ENCODE assay signal across 8 cellular contexts in the genomic region with DNA sequence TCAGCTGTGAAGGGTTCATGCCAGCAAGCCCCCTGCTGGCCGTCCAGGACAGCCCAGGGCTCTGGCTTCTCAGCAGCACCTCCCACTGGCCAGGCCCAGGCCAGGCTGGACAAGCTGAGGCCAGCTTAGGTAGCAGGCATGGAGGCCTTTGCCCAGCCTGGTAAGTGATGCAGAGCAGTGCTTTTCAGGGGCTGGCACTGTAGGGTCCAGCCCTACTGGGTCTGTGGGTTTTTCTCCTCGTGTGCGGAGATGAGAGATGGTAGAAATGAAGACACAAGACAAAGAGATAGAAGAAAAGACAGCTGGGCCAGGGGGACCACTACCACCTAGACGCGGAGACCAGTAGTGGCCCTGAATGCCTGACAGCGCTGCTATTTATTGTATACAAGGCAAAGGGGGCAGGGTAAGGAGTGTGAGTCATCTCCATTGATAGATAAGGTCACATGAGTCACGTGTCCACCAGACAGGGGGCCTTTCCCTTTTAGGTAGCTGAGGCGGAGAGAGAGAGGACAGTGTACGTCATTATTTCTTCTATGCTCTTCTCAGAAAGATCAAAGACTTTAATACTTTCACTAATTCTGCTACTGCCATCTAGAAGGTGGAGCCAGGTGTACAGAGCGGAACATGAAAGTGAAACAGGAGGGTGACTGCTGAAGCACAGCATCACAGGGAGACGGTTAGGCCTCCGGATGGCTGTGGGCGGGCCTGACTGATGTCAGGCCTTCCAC. TPM values are rescaled to one million over a fixed set of nuclear protein-coding genes. Genes with fewer than 3 reads are reported as not detected.
A peak's percentile ranks its signal among the peaks of the same experiment; 100 is the strongest.
DNase-seq lines count a peak whose midpoint lies in the region; ATAC-seq and TF ChIP-seq lines count a peak whose summit lies in the region.
"Not testable (repeated sequence)": the region's sequence is repeated elsewhere in the genome, so short reads cannot be mapped to it uniquely, and the experiment has no call there.

No MANE protein-coding gene starts in this region.

- H3K4me2 ChIP-seq in GM23338, result not testable (repeated sequence)
- peak overlapping the region; percentile 32 for H3K4me2 ChIP-seq in KMS-11

- not testable (repeated sequence) for H3K9me2 ChIP-seq in GM23338 (ENCODE audit: insufficient read depth)

- H3K4me1 ChIP-seq in GM23338 (ENCODE audit: insufficient read depth), result not testable (repeated sequence)
- peaks cover 43% of the 10 kb centered on the region for H3K4me1 ChIP-seq in KMS-11 (ENCODE audit: low read depth, poor library complexity, severe bottlenecking)

- H3K4me1 Mint-ChIP-seq in GM23338, result not testable (repeated sequence)
- peaks cover 23% of the 10 kb centered on the region for H3K4me1 Mint-ChIP-seq in T-helper 2 cell treated with Interferon-gamma antibody and Interleukin-4, amounts not matched to agents 5 μg/mL and 100 μg/mL, for 36 hours (ENCODE audit: low read depth)
- H3K4me1 Mint-ChIP-seq in stimulated activated memory B cell treated with anti-CD40 and anti-IgM and Interleukin-4, amounts not matched to agents 10 μg/mL and 1 μg/mL and 100 μg/mL, for 72 hours, result peaks cover 37% of the 10 kb centered on the region

- not testable (repeated sequence) for H3K79me2 ChIP-seq in GM23338 (replicated peaks; ENCODE audit: insufficient read depth)
- peaks cover 19% of the 10 kb centered on the region; the same call in 1 of the 2 replicates for H3K79me2 ChIP-seq in KMS-11 (ENCODE audit: insufficient read depth, low read depth)

- peak; percentile 44 for TF ChIP-seq CTCF in GM12864 (IDR thresholded peaks at IDR 0.05; ENCODE audit: low read depth, low read length, missing control alignments)
- TF ChIP-seq CTCF in GM23338 (conservative IDR thresholded peaks at IDR 0.05; ENCODE audit: low read depth in 2 of 2), result peak; percentile 53 to 59
- peak; percentile 73 for TF ChIP-seq CTCF in KMS-11 (conservative IDR thresholded peaks at IDR 0.05; ENCODE audit: low read depth, low read length)
- peak; percentile 40 for TF ChIP-seq CTCF in fibroblast of the aortic adventitia (IDR thresholded peaks at IDR 0.05; ENCODE audit: insufficient read depth, low read length)

- H3K36me3 ChIP-seq in GM23338 (ENCODE audit: insufficient read depth), result peaks cover 35% of the 10 kb centered on the region
- peaks cover 10% of the 10 kb centered on the region for H3K36me3 ChIP-seq in KMS-11 (ENCODE audit: insufficient read depth)

- not testable (repeated sequence) for H3K27me3 Mint-ChIP-seq in GM23338 (ENCODE audit: insufficient read depth, low read depth, poor library complexity); T-helper 2 cell treated with Interferon-gamma antibody and Interleukin-4, amounts not matched to agents 5 μg/mL and 100 μg/mL, for 36 hours (ENCODE audit: low read depth); stimulated activated memory B cell treated with anti-CD40 and anti-IgM and Interleukin-4, amounts not matched to agents 10 μg/mL and 1 μg/mL and 100 μg/mL, for 72 hours

- H3K4me3 Mint-ChIP-seq in GM23338, result not testable (repeated sequence)
- peak overlapping the region; percentile 69 for H3K4me3 Mint-ChIP-seq in T-helper 2 cell treated with Interferon-gamma antibody and Interleukin-4, amounts not matched to agents 5 μg/mL and 100 μg/mL, for 36 hours
- H3K4me3 Mint-ChIP-seq in stimulated activated memory B cell treated with anti-CD40 and anti-IgM and Interleukin-4, amounts not matched to agents 10 μg/mL and 1 μg/mL and 100 μg/mL, for 72 hours, result peak overlapping the region; percentile 77

- not testable (repeated sequence) for H3K27ac Mint-ChIP-seq in GM23338
- peak overlapping the region; percentile 92 for H3K27ac Mint-ChIP-seq in T-helper 2 cell treated with Interferon-gamma antibody and Interleukin-4, amounts not matched to agents 5 μg/mL and 100 μg/mL, for 36 hours
- peak overlapping the region; percentile 93 for H3K27ac Mint-ChIP-seq in stimulated activated memory B cell treated with anti-CD40 and anti-IgM and Interleukin-4, amounts not matched to agents 10 μg/mL and 1 μg/mL and 100 μg/mL, for 72 hours

- H3K27ac ChIP-seq in GM23338 (ENCODE audit: low read depth), result not testable (repeated sequence)
- H3K27ac ChIP-seq in KMS-11, result peak overlapping the region; percentile 55

- H2AFZ ChIP-seq in GM23338; KMS-11 (ENCODE audit: low read depth): not testable (repeated sequence)

- H4K20me1 ChIP-seq in GM23338 (replicated peaks; ENCODE audit: insufficient read depth), result peaks cover 28% of the 10 kb centered on the region
- peaks cover 11% of the 10 kb centered on the region; the same call in 1 of the 2 replicates for H4K20me1 ChIP-seq in KMS-11 (ENCODE audit: insufficient read depth)

- DNase-seq in GM12864 (ENCODE audit: low read depth) (peak; percentile 88), GM23338 (ENCODE audit: low spot score) (peak; percentile 30), fibroblast of the aortic adventitia (ENCODE audit: low read depth) (peak; percentile 65), non-pigmented ciliary epithelial cell (ENCODE audit: low read depth) (peak; percentile 32)
- peak; percentile 84 for DNase-seq in T-helper 2 cell treated with Interferon-gamma antibody and Interleukin-4, amounts not matched to agents 5 μg/mL and 100 μg/mL, for 36 hours (ENCODE audit: low spot score)
- DNase-seq in activated naive CD4-positive, alpha-beta T cell (lab: John Stamatoyannopoulos, UW), result peak; percentile 29 to 54 (median 37)

- not testable (repeated sequence) for H3K9me3 Mint-ChIP-seq in GM23338; T-helper 2 cell treated with Interferon-gamma antibody and Interleukin-4, amounts not matched to agents 5 μg/mL and 100 μg/mL, for 36 hours; stimulated activated memory B cell treated with anti-CD40 and anti-IgM and Interleukin-4, amounts not matched to agents 10 μg/mL and 1 μg/mL and 100 μg/mL, for 72 hours

- not testable (repeated sequence) for H3K27me3 ChIP-seq in GM23338 (ENCODE audit: insufficient read depth); KMS-11 (ENCODE audit: insufficient read depth, low read depth)

- not testable (repeated sequence) for H3F3A ChIP-seq in GM23338 (replicated peaks; ENCODE audit: low read depth)

- ATAC-seq in GM23338, result peak; percentile 100
- peak; percentile 97 for ATAC-seq in stimulated activated memory B cell treated with anti-CD40 and anti-IgM and Interleukin-4, amounts not matched to agents 10 μg/mL and 1 μg/mL and 100 μg/mL, for 72 hours

- peaks cover 77% of the 10 kb centered on the region for H3K36me3 Mint-ChIP-seq in GM23338 (ENCODE audit: low read depth)
- peaks cover 57% of the 10 kb centered on the region for H3K36me3 Mint-ChIP-seq in T-helper 2 cell treated with Interferon-gamma antibody and Interleukin-4, amounts not matched to agents 5 μg/mL and 100 μg/mL, for 36 hours (ENCODE audit: low read depth)
- H3K36me3 Mint-ChIP-seq in stimulated activated memory B cell treated with anti-CD40 and anti-IgM and Interleukin-4, amounts not matched to agents 10 μg/mL and 1 μg/mL and 100 μg/mL, for 72 hours, result peaks cover 51% of the 10 kb centered on the region

- peak overlapping the region; percentile 18 for H3K4me3 ChIP-seq in GM12864 (ENCODE audit: low read depth, low read length)
- H3K4me3 ChIP-seq in GM23338; KMS-11 (IDR thresholded peaks at IDR 0.05; ENCODE audit: insufficient read depth, low read depth, low read length); fibroblast of the aortic adventitia (ENCODE audit: low read depth, low read length): not testable (repeated sequence)

- H3K9ac ChIP-seq in KMS-11, result not testable (repeated sequence)

RNA-seq across cellular contexts. Expression of gene PILRB, which starts 13.2 kb away (rescaled TPM):
- total RNA-seq in GM23338 (2014; rRNA removed; shearing (Covaris generic)), result 21.6 and 43.0 TPM in 2 replicates
- 25.3 and 25.5 TPM in 2 replicates for polyA plus RNA-seq in GM23338 (2016; fragmentation: Nextera tagmentation; extraction: Ambion mirVana)
- total RNA-seq in fibroblast of the aortic adventitia (ENCODE audit: low replicate concordance), result 4.4 and 8.1 TPM in 2 replicates

RNA-seq across cellular contexts. Expression of gene PILRA, which starts 28.6 kb away (rescaled TPM):
- total RNA-seq in GM23338 (2014; rRNA removed; shearing (Covaris generic)), result 0.38 and 2.6 TPM in 2 replicates
- 5.3 and 5.9 TPM in 2 replicates for polyA plus RNA-seq in GM23338 (2016; fragmentation: Nextera tagmentation; extraction: Ambion mirVana)
- 0.27 TPM in 1 of 2 replicates, not detected in the other for total RNA-seq in fibroblast of the aortic adventitia (ENCODE audit: low replicate concordance)

RNA-seq across cellular contexts. Expression of gene SPDYE3, which starts 37.2 kb away (rescaled TPM):
- not detected in 2 replicates for total RNA-seq in GM23338 (2014; rRNA removed; shearing (Covaris generic))
- 3.6 and 4.1 TPM in 2 replicates for polyA plus RNA-seq in GM23338 (2016; fragmentation: Nextera tagmentation; extraction: Ambion mirVana)
- total RNA-seq in fibroblast of the aortic adventitia (ENCODE audit: low replicate concordance), result not detected in 2 replicates

Comparison
In these comparisons a context has a peak if more than half of its experiments do, and no peak if none do; other contexts are left out.
1. DNase-seq: peak in every context shown above with its lines; median percentile 88 in GM12864; 84 in T-helper 2 cell treated with Interferon-gamma antibody and Interleukin-4, amounts not matched to agents 5 μg/mL and 100 μg/mL, for 36 hours; 65 in fibroblast of the aortic adventitia; 37 in activated naive CD4-positive, alpha-beta T cell; 32 in non-pigmented ciliary epithelial cell; 30 in GM23338.